ENCODE assay signal across 17 cellular contexts in the genomic region with DNA sequence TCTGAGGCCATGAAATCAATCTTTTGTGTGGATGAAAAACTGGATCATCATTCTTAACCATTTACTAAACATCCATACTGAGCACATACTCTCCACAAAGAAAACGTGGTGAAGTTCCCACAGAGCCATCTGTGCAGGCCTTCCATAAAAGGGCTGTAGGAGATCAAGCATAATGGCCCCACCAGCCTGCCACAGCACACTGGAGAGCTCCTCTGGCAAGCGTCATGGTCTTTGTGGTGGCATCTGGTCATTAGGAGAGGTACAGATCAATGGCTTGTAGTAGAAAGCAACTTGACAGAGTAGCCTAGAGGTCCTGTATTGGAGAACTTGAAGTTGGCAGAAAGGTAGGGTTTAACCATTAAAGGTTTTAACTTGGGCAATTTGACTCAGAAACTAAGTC.
DNase-seq lines count a peak whose midpoint lies in the region; ATAC-seq and TF ChIP-seq lines count a peak whose summit lies in the region.
"Had no signal": no experiment of that assay in that cellular context is flagged by ENCODE, and none has a peak within 500 bp of the region (broad histone marks: within the 10 kb centered on the region; RNA-seq: fewer than 3 reads in every experiment).

No MANE protein-coding gene starts in this region.

- H2BK5ac ChIP-seq in neuronal stem cell (ENCODE audit: low read length) = no peak overlapping the region

- 39 to 52% (median 39%) methylated on average over 2 of the region's 2 CpGs for WGBS in psoas muscle, 3 donors
- WGBS in neuronal stem cell (ENCODE audit: extremely low coverage in 2 of 2, insufficient read length in 2 of 2, insufficient replicate concordance in 1 of 2), 2 donors = no CpG with 5 or more reads among the region's 2 CpGs

- no peak for DNase-seq in CD4-positive, alpha-beta T cell
- DNase-seq in NCI-H1694 (lab: John Stamatoyannopoulos, UW) (peak; percentile 81), fibroblast of lung (ENCODE audit: low read depth in 2 of 2) (no peak), psoas muscle (no peak), neuronal stem cell (ENCODE audit: low spot score) (no peak)
- no peak for DNase-seq in central memory CD4-positive, alpha-beta T cell
- DNase-seq: activated CD4-positive, alpha-beta memory T cell treated with anti-CD3 and anti-CD28 coated beads for 36 hours; Kasumi-1; NCI-H1417 treated with DMSO at 0.1 percent for 48 hours; NCI-H226; stimulated activated naive CD4-positive, alpha-beta T cell treated with Interleukin-2 at 50 U/mL for 16 hours had no signal

- peaks cover 67% of the 10 kb centered on the region for H3K4me1 Mint-ChIP-seq in CD4-positive, alpha-beta T cell (ENCODE audit: low read depth)

- no peak overlapping the region for H2BK120ac ChIP-seq in neuronal stem cell (ENCODE audit: low read depth, low read length)

- H3K27ac ChIP-seq in CD4-positive, alpha-beta T cell (ENCODE audit: low read depth, low read length) = no peak overlapping the region
- H3K27ac ChIP-seq in fibroblast of lung (ENCODE audit: insufficient read depth, low read length) (no peak overlapping the region), psoas muscle (peak overlapping the region; percentile 89), neuronal stem cell (replicated peaks; ENCODE audit: low read length) (no peak overlapping the region)
- H3K27ac ChIP-seq: parathyroid adenoma, SK-N-MC had no signal

- H2BK12ac ChIP-seq in neuronal stem cell (ENCODE audit: low read length) = no peak overlapping the region

- H3K4me1 ChIP-seq in fibroblast of lung (ENCODE audit: control insufficient read depth, extremely low read depth, insufficient read depth, low read length) = peaks cover 4% of the 10 kb centered on the region
- H3K4me1 ChIP-seq in psoas muscle = peaks cover 45% of the 10 kb centered on the region
- H3K4me1 ChIP-seq in neuronal stem cell (ENCODE audit: control insufficient read depth in 2 of 2, insufficient read depth in 1 of 2, low read depth in 1 of 2, low read length in 2 of 2) = no peaks in the 10 kb centered on the region

- POLR2A ChIA-PET in CD4-positive, alpha-beta T cell (lab: Charles Lee) = interaction anchor here (1.2 to 4.7 kb wide), 3 partner anchors 37 to 1262 kb away, joined by 3 to 76 read pairs (median 3); no protein-coding TSS in a partner anchor

- H3K9me3 Mint-ChIP-seq in CD4-positive, alpha-beta T cell = no peaks in the 10 kb centered on the region

- peak overlapping the region; percentile 91 for H3K27ac Mint-ChIP-seq in CD4-positive, alpha-beta T cell
- H3K27ac Mint-ChIP-seq: activated CD4-positive, alpha-beta memory T cell treated with anti-CD3 and anti-CD28 coated beads for 36 hours; activated T-helper 17 cell treated with anti-CD3 and anti-CD28 coated beads, Interleukin-2, amount 50 U/mL, for 72 hours; B cell; mesothelial cell of epicardium had no signal

- no peaks in the 10 kb centered on the region for H3K27me3 ChIP-seq in CD4-positive, alpha-beta T cell (ENCODE audit: control insufficient read depth, insufficient read depth, low read length)
- no peaks in the 10 kb centered on the region for H3K27me3 ChIP-seq in fibroblast of lung (ENCODE audit: control insufficient read depth, insufficient read depth, low read length)
- no peaks in the 10 kb centered on the region for H3K27me3 ChIP-seq in psoas muscle (ENCODE audit: insufficient read depth in 3 of 3, low read length in 2 of 3)
- no peaks in the 10 kb centered on the region for H3K27me3 ChIP-seq in neuronal stem cell (ENCODE audit: control insufficient read depth in 3 of 3, insufficient read depth in 3 of 3, low read depth in 1 of 3, low read length in 3 of 3)

- H3K9ac ChIP-seq in fibroblast of lung (ENCODE audit: insufficient read depth, low read length) (no peak overlapping the region), neuronal stem cell (ENCODE audit: low read depth, low read length, poor library complexity) (no peak overlapping the region)
- H3K9ac ChIP-seq: parathyroid adenoma had no signal

- H3K27me3 Mint-ChIP-seq in CD4-positive, alpha-beta T cell = no peaks in the 10 kb centered on the region
- H3K27me3 Mint-ChIP-seq: B cell had no signal

- H3K18ac ChIP-seq in neuronal stem cell (ENCODE audit: low read length) = no peak overlapping the region

- no peak for ATAC-seq in CD4-positive, alpha-beta T cell (ENCODE audit: poor library complexity)
- ATAC-seq in psoas muscle (peak in 1 of 4 donors; percentile 13), HG03139 (IDR thresholded peaks at IDR 0.05; ENCODE audit: unreplicated experiment) (no peak)
- ATAC-seq: activated T-helper 17 cell treated with anti-CD3 and anti-CD28 coated beads, Interleukin-2, amount 50 U/mL, for 72 hours had no signal

- no peak overlapping the region for H3K4ac ChIP-seq in neuronal stem cell (ENCODE audit: low read length)

- peaks cover 69% of the 10 kb centered on the region for H3K79me2 ChIP-seq in fibroblast of lung (ENCODE audit: control insufficient read depth, insufficient read depth, low read length)
- H3K79me2 ChIP-seq: parathyroid adenoma had no signal

- H2BK15ac ChIP-seq in neuronal stem cell (ENCODE audit: low read length) = no peak overlapping the region

- H3K4me2 ChIP-seq in fibroblast of lung (ENCODE audit: extremely low read depth, insufficient read depth, low read length) = peak overlapping the region; percentile 42
- no peak overlapping the region for H3K4me2 ChIP-seq in neuronal stem cell (ENCODE audit: insufficient read depth, low read length, poor library complexity, severe bottlenecking)

- CTCF ChIA-PET in CD4-positive, alpha-beta T cell (lab: Charles Lee) = no interaction called here

- no peak overlapping the region for H4K91ac ChIP-seq in neuronal stem cell (ENCODE audit: low read depth, low read length, poor library complexity)

- peak overlapping the region; percentile 46 for H3K4me3 Mint-ChIP-seq in CD4-positive, alpha-beta T cell
- H3K4me3 Mint-ChIP-seq: activated CD4-positive, alpha-beta memory T cell treated with anti-CD3 and anti-CD28 coated beads for 36 hours; mesothelial cell of epicardium had no signal

- no peaks in the 10 kb centered on the region for H3K9me3 ChIP-seq in CD4-positive, alpha-beta T cell (ENCODE audit: control insufficient read depth, low read length)
- no peaks in the 10 kb centered on the region for H3K9me3 ChIP-seq in fibroblast of lung (ENCODE audit: control insufficient read depth, insufficient read depth, low read depth, low read length)
- H3K9me3 ChIP-seq in psoas muscle = no peaks in the 10 kb centered on the region
- H3K9me3 ChIP-seq in neuronal stem cell (replicated peaks in 1 of 2; ENCODE audit: control insufficient read depth in 2 of 2, insufficient read depth in 1 of 2, low read depth in 1 of 2, low read length in 2 of 2) = no peaks in the 10 kb centered on the region

- intact Hi-C loops in CD4-positive, alpha-beta T cell (cut with DNase I, micrococcal nuclease) = loop anchor here (5.0 kb wide), 3 partner anchors 33 to 73 kb away; no protein-coding TSS in a partner anchor
- intact Hi-C loops in psoas muscle (cut with DNase I) = loop anchor here in 1 of 2 donors (5.0 kb wide), 1 partner anchor 38 kb away; no protein-coding TSS in a partner anchor

- H3K36me3 Mint-ChIP-seq in CD4-positive, alpha-beta T cell (ENCODE audit: low read depth) = peaks cover 9% of the 10 kb centered on the region

- H4K8ac ChIP-seq in neuronal stem cell (ENCODE audit: low read depth, low read length) = no peak overlapping the region

- TF ChIP-seq CTCF in CD4-positive, alpha-beta T cell (IDR thresholded peaks at IDR 0.05) = no peak
- no peak for TF ChIP-seq CTCF in fibroblast of lung (conservative IDR thresholded peaks at IDR 0.05 in 1 of 2, IDR thresholded peaks at IDR 0.05 in 1 of 2; ENCODE audit: low read depth in 1 of 2, low read length in 2 of 2)
- no peak for TF ChIP-seq CTCF in psoas muscle (IDR thresholded peaks at IDR 0.05)

- no peak overlapping the region for H3K23ac ChIP-seq in neuronal stem cell (ENCODE audit: low read depth, low read length, poor library complexity)

- no peak overlapping the region for H2AK5ac ChIP-seq in neuronal stem cell (ENCODE audit: low read depth, low read length)

- H3K4me3 ChIP-seq in fibroblast of lung (replicated peaks in 1 of 4; ENCODE audit: control extremely low read depth in 1 of 4, insufficient read depth in 1 of 4, low read depth in 3 of 4, low read length in 4 of 4) = no peak overlapping the region
- H3K4me3 ChIP-seq in psoas muscle = peak overlapping the region; percentile 69
- no peak overlapping the region for H3K4me3 ChIP-seq in neuronal stem cell (ENCODE audit: low read length in 2 of 2)
- H3K4me3 ChIP-seq: SK-N-MC had no signal

- H4K20me1 ChIP-seq in fibroblast of lung (ENCODE audit: control insufficient read depth, extremely low read depth, insufficient read depth, low read length) = no peaks in the 10 kb centered on the region

- no peaks in the 10 kb centered on the region for H3K79me1 ChIP-seq in neuronal stem cell (ENCODE audit: low read depth, low read length)

- H3K36me3 ChIP-seq in fibroblast of lung (ENCODE audit: control insufficient read depth, insufficient read depth, low read length) = no peaks in the 10 kb centered on the region
- H3K36me3 ChIP-seq in psoas muscle (ENCODE audit: insufficient read depth in 1 of 2, low read depth in 1 of 2) = no peaks in the 10 kb centered on the region
- no peaks in the 10 kb centered on the region for H3K36me3 ChIP-seq in neuronal stem cell (replicated peaks in 1 of 2; ENCODE audit: control insufficient read depth in 2 of 2, insufficient read depth in 2 of 2, low read length in 2 of 2)

- no peak overlapping the region for H3K14ac ChIP-seq in neuronal stem cell (ENCODE audit: low read length)

- no peak overlapping the region for H2AFZ ChIP-seq in fibroblast of lung (ENCODE audit: low read length)
- H2AFZ ChIP-seq in neuronal stem cell (ENCODE audit: low read length) = no peak overlapping the region
- H2AFZ ChIP-seq: parathyroid adenoma had no signal
